ENCODE assay signal across 1 cellular context in the genomic region with DNA sequence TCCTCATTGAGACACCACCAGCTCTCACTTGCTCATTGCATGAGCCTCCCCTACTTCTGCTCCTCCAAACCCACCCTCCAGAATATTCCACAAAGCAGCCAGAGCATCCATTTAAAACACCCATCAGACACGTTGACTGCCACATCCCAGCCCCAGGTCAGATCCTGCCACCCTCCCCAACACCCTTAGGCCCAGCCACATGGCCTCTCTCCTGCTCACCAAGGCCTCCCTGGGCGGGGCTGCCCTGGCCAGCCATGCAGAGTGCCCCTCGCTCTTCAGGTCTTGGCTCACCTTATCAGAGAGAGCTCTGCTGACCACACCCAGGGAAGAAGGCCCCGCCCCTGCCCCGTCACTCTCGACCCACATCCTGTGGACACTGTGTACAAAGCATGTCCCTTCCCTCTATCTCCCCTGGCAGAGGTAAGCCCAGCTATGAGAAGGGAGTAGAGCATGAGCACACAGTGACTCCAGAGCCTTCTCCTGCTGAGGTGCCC.
TF ChIP-seq lines count a peak whose summit lies in the region.

No MANE protein-coding gene starts in this region.

TF ChIP-seq in GM23338, 12 proteins besides CTCF, POLR2A, EP300 and RAD21 (continued from another document):
- TF ChIP-seq ZNF462 (CRISPR knock-in tag; IDR thresholded peaks at IDR 0.05): no peak
- no peak for TF ChIP-seq POLR2AphosphoS5 (IDR thresholded peaks at IDR 0.05; ENCODE audit: low read depth)
- TF ChIP-seq EZH2 (IDR thresholded peaks at IDR 0.05; ENCODE audit: low read depth, unreplicated experiment): no peak
- no peak for TF ChIP-seq EZH2phosphoT487 (IDR thresholded peaks at IDR 0.05; ENCODE audit: unreplicated experiment)
- TF ChIP-seq, protein P1, sequence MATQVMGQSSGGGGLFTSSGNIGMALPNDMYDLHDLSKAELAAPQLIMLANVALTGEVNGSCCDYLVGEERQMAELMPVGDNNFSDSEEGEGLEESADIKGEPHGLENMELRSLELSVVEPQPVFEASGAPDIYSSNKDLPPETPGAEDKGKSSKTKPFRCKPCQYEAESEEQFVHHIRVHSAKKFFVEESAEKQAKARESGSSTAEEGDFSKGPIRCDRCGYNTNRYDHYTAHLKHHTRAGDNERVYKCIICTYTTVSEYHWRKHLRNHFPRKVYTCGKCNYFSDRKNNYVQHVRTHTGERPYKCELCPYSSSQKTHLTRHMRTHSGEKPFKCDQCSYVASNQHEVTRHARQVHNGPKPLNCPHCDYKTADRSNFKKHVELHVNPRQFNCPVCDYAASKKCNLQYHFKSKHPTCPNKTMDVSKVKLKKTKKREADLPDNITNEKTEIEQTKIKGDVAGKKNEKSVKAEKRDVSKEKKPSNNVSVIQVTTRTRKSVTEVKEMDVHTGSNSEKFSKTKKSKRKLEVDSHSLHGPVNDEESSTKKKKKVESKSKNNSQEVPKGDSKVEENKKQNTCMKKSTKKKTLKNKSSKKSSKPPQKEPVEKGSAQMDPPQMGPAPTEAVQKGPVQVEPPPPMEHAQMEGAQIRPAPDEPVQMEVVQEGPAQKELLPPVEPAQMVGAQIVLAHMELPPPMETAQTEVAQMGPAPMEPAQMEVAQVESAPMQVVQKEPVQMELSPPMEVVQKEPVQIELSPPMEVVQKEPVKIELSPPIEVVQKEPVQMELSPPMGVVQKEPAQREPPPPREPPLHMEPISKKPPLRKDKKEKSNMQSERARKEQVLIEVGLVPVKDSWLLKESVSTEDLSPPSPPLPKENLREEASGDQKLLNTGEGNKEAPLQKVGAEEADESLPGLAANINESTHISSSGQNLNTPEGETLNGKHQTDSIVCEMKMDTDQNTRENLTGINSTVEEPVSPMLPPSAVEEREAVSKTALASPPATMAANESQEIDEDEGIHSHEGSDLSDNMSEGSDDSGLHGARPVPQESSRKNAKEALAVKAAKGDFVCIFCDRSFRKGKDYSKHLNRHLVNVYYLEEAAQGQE (IDR thresholded peaks at IDR 0.05; ENCODE audit: unreplicated experiment): no peak
- TF ChIP-seq, protein P2, sequence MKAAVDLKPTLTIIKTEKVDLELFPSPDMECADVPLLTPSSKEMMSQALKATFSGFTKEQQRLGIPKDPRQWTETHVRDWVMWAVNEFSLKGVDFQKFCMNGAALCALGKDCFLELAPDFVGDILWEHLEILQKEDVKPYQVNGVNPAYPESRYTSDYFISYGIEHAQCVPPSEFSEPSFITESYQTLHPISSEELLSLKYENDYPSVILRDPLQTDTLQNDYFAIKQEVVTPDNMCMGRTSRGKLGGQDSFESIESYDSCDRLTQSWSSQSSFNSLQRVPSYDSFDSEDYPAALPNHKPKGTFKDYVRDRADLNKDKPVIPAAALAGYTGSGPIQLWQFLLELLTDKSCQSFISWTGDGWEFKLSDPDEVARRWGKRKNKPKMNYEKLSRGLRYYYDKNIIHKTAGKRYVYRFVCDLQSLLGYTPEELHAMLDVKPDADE (IDR thresholded peaks at IDR 0.05): no peak
- no peak for TF ChIP-seq ZNF114 (CRISPR knock-in tag; IDR thresholded peaks at IDR 0.05)
